In genomic region chr16:69821844-69822173, GRCh38 we compare ENCODE assay signal across 15 cellular contexts.
"Had no signal": no experiment of that assay in that cellular context is flagged by ENCODE, and none has a peak within 500 bp of the region (broad histone marks: within the 10 kb centered on the region; RNA-seq: fewer than 3 reads in every experiment).

No MANE protein-coding gene starts in this region.

- H3K27ac ChIP-seq: foreskin keratinocyte, vagina had no signal

- ATAC-seq: activated CD8-positive, alpha-beta memory T cell treated with anti-CD3 and anti-CD28 coated beads, Interleukin-2, amount 10 ng/mL, durations not matched to agents 7 days and 5 days; activated naive CD8-positive, alpha-beta T cell treated with anti-CD3 and anti-CD28 coated beads, Interleukin-2, amount 50 U/mL, for 24 hours; foreskin keratinocyte; natural killer cell treated with Interleukin-12 subunit alpha and Interleukin-12 subunit beta and Interleukin-15 and Interleukin-18, amount 100 ng/mL, for 72 hours; T-cell had no signal

- H3K9me3 ChIP-seq: lower lobe of right lung, testis, vagina had no signal

- FAIRE-seq: astrocyte had no signal

- H3K4me3 ChIP-seq: lower lobe of right lung, skin epidermis, testis, vagina had no signal

- H3K36me3 ChIP-seq: vagina had no signal

- H3K27me3 ChIP-seq: foreskin keratinocyte, testis, vagina had no signal

- DNase-seq: activated B cell treated with CpG ODN at 0.5 μM for 24 hours; activated CD4-positive, alpha-beta memory T cell treated with anti-CD3 and anti-CD28 coated beads, Interleukin-2, amount 10 ng/mL, durations not matched to agents 7 days and 5 days; activated CD4-positive, alpha-beta T cell treated with anti-CD3 and anti-CD28 coated beads for 48 hours; activated CD8-positive, alpha-beta memory T cell treated with anti-CD3 and anti-CD28 coated beads, Interleukin-2, amount 10 ng/mL, durations not matched to agents 7 days and 5 days; activated naive CD8-positive, alpha-beta T cell treated with anti-CD3 and anti-CD28 coated beads, Interleukin-2, amount 50 U/mL, for 24 hours; foreskin keratinocyte; hippocampal formation; islet precursor cell; lower lobe of right lung; T-cell; testis had no signal

- H3K4me1 ChIP-seq: foreskin keratinocyte, vagina had no signal
